ENCODE assay signal across 18 cellular contexts in genomic region chr7:35752727-35753126, GRCh38.
"Had no signal": no experiment of that assay in that cellular context is flagged by ENCODE, and none has a peak within 500 bp of the region (broad histone marks: within the 10 kb centered on the region; RNA-seq: fewer than 3 reads in every experiment).

No MANE protein-coding gene starts in this region.

- H3K4me3 ChIP-seq: gastroesophageal sphincter, lung, mucosa of descending colon, sigmoid colon, SJCRH30, testis, upper lobe of right lung had no signal

- H3K27ac Mint-ChIP-seq: activated CD8-positive, alpha-beta T cell treated with anti-CD3 and anti-CD28 coated beads, Interleukin-2, amount 10 ng/mL, durations not matched to agents 7 days and 5 days; activated naive CD8-positive, alpha-beta T cell treated with anti-CD3 and anti-CD28 coated beads, Interleukin-2, amount 50 U/mL, for 24 hours; natural killer cell had no signal

- DNase-seq: activated CD4-positive, alpha-beta T cell treated with anti-CD3 and anti-CD28 coated beads for 4 hours; activated CD8-positive, alpha-beta memory T cell treated with anti-CD3 and anti-CD28 coated beads, Interleukin-2, amount 50 U/mL, for 48 hours; activated CD8-positive, alpha-beta T cell treated with anti-CD3 and anti-CD28 coated beads, Interleukin-2, amount 10 ng/mL, durations not matched to agents 7 days and 5 days; activated naive CD4-positive, alpha-beta T cell; activated naive CD8-positive, alpha-beta T cell treated with anti-CD3 and anti-CD28 coated beads, Interleukin-2, amount 50 U/mL, for 24 hours; mucosa of descending colon; natural killer cell; nucleus accumbens; sigmoid colon; stimulated activated CD4-positive, alpha-beta T cell treated with anti-CD3 and anti-CD28 coated beads, Interleukin-2, amount 100 ng/mL, for 48 hours; stimulated activated naive CD4-positive, alpha-beta T cell treated with Interleukin-2 at 50 U/mL for 16 hours; T1000; testis; upper lobe of right lung had no signal

- H3K27me3 ChIP-seq: gastroesophageal sphincter, sigmoid colon, SJCRH30, testis, upper lobe of right lung had no signal

- H3K9me3 ChIP-seq: gastroesophageal sphincter, mucosa of descending colon, sigmoid colon, SJCRH30, testis, upper lobe of right lung had no signal

- H3K4me3 Mint-ChIP-seq: activated CD8-positive, alpha-beta T cell treated with anti-CD3 and anti-CD28 coated beads, Interleukin-2, amount 10 ng/mL, durations not matched to agents 7 days and 5 days; activated naive CD8-positive, alpha-beta T cell treated with anti-CD3 and anti-CD28 coated beads, Interleukin-2, amount 50 U/mL, for 24 hours; natural killer cell had no signal

- FAIRE-seq: endometrium had no signal

- H3K27ac ChIP-seq: testis, upper lobe of right lung had no signal

- H3K36me3 ChIP-seq: gastroesophageal sphincter, sigmoid colon, SJCRH30, upper lobe of right lung had no signal

- ATAC-seq: activated CD8-positive, alpha-beta T cell treated with anti-CD3 and anti-CD28 coated beads, Interleukin-2, amount 10 ng/mL, durations not matched to agents 7 days and 5 days; activated naive CD8-positive, alpha-beta T cell treated with anti-CD3 and anti-CD28 coated beads, Interleukin-2, amount 50 U/mL, for 24 hours; gastroesophageal sphincter; mucosa of descending colon; natural killer cell; upper lobe of right lung had no signal

- H3K36me3 Mint-ChIP-seq: natural killer cell had no signal

- H3K27me3 Mint-ChIP-seq: activated naive CD8-positive, alpha-beta T cell treated with anti-CD3 and anti-CD28 coated beads, Interleukin-2, amount 50 U/mL, for 24 hours had no signal

- H3K4me1 Mint-ChIP-seq: activated naive CD8-positive, alpha-beta T cell treated with anti-CD3 and anti-CD28 coated beads, Interleukin-2, amount 50 U/mL, for 24 hours had no signal
